1 cellular context compared by ENCODE assay signal in the genomic region with DNA sequence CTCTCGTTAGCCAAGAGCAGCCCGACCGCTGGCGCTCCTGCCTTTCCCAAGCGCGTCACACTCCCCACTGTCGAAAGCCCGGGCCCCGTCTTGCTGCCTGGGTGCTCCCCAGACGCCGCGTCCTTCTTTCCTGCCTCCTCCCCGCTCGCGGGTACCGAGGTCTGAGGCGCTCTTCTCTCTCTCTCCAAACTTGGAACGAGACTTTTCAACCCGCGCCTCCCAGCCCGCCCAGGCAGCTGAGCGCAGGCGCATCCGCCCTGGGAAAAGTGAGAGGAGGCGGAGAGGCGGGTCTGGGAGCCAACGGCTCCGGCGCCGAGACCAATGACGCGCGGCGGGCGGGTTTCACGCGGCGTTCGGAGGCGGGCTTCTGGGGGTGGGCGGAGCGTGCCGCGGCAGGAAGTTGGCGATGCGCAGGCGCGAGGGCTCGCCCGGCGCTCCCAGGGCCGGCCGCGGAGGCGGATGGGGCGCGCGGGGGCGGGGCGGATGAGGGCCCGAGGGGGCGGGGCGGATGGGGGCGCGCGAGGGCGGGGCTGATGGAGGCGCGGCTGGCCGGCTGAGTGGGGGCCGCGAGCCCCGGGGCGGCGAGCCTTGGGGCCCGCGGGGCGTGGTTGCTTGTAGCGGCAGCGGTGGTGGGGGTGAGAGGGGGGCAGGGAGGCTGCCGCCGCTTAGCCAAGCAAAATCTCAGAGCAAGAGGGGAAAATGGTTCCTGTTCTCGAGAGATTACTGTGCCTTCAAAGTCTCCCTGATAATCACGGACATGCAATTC.
TF ChIP-seq lines count a peak whose summit lies in the region.

A gene (minus strand): TSS at position 268 of the 766 bp plus-strand sequence. CDS start 309 bp downstream, outside the sequence.

TF ChIP-seq in GM12878, 131 proteins besides CTCF, POLR2A, EP300 and RAD21 (continued from another document and continues in another):
- TF ChIP-seq, protein P1, sequence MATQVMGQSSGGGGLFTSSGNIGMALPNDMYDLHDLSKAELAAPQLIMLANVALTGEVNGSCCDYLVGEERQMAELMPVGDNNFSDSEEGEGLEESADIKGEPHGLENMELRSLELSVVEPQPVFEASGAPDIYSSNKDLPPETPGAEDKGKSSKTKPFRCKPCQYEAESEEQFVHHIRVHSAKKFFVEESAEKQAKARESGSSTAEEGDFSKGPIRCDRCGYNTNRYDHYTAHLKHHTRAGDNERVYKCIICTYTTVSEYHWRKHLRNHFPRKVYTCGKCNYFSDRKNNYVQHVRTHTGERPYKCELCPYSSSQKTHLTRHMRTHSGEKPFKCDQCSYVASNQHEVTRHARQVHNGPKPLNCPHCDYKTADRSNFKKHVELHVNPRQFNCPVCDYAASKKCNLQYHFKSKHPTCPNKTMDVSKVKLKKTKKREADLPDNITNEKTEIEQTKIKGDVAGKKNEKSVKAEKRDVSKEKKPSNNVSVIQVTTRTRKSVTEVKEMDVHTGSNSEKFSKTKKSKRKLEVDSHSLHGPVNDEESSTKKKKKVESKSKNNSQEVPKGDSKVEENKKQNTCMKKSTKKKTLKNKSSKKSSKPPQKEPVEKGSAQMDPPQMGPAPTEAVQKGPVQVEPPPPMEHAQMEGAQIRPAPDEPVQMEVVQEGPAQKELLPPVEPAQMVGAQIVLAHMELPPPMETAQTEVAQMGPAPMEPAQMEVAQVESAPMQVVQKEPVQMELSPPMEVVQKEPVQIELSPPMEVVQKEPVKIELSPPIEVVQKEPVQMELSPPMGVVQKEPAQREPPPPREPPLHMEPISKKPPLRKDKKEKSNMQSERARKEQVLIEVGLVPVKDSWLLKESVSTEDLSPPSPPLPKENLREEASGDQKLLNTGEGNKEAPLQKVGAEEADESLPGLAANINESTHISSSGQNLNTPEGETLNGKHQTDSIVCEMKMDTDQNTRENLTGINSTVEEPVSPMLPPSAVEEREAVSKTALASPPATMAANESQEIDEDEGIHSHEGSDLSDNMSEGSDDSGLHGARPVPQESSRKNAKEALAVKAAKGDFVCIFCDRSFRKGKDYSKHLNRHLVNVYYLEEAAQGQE (IDR thresholded peaks at IDR 0.05; ENCODE audit: low read depth, low read length), result no peak
- no peak for TF ChIP-seq ASH2L (IDR thresholded peaks at IDR 0.05; ENCODE audit: borderline replicate concordance, low read depth)
- TF ChIP-seq, protein P2, sequence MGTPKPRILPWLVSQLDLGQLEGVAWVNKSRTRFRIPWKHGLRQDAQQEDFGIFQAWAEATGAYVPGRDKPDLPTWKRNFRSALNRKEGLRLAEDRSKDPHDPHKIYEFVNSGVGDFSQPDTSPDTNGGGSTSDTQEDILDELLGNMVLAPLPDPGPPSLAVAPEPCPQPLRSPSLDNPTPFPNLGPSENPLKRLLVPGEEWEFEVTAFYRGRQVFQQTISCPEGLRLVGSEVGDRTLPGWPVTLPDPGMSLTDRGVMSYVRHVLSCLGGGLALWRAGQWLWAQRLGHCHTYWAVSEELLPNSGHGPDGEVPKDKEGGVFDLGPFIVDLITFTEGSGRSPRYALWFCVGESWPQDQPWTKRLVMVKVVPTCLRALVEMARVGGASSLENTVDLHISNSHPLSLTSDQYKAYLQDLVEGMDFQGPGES (IDR thresholded peaks at IDR 0.05), result no peak
- TF ChIP-seq LARP7 (IDR thresholded peaks at IDR 0.05), result peak; percentile 57; the same call in 1 of the 2 replicates
- no peak for TF ChIP-seq SRF (IDR thresholded peaks at IDR 0.05; ENCODE audit: low read depth in 2 of 2, low read length in 2 of 2)
- TF ChIP-seq, protein P3, sequence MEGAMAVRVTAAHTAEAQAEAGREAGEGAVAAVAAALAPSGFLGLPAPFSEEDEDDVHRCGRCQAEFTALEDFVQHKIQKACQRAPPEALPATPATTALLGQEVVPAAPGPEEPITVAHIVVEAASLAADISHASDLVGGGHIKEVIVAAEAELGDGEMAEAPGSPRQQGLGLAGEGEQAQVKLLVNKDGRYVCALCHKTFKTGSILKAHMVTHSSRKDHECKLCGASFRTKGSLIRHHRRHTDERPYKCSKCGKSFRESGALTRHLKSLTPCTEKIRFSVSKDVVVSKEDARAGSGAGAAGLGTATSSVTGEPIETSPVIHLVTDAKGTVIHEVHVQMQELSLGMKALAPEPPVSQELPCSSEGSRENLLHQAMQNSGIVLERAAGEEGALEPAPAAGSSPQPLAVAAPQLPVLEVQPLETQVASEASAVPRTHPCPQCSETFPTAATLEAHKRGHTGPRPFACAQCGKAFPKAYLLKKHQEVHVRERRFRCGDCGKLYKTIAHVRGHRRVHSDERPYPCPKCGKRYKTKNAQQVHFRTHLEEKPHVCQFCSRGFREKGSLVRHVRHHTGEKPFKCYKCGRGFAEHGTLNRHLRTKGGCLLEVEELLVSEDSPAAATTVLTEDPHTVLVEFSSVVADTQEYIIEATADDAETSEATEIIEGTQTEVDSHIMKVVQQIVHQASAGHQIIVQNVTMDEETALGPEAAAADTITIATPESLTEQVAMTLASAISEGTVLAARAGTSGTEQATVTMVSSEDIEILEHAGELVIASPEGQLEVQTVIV (IDR thresholded peaks at IDR 0.05; ENCODE audit: borderline replicate concordance, partially characterized antibody), result no peak
- peak; percentile 72 for TF ChIP-seq NRF1 (conservative IDR thresholded peaks at IDR 0.05; ENCODE audit: low read depth, low read length)
- TF ChIP-seq SP1 (IDR thresholded peaks at IDR 0.05; ENCODE audit: low read depth, low read length), result peak; percentile 40
- TF ChIP-seq, protein P4, sequence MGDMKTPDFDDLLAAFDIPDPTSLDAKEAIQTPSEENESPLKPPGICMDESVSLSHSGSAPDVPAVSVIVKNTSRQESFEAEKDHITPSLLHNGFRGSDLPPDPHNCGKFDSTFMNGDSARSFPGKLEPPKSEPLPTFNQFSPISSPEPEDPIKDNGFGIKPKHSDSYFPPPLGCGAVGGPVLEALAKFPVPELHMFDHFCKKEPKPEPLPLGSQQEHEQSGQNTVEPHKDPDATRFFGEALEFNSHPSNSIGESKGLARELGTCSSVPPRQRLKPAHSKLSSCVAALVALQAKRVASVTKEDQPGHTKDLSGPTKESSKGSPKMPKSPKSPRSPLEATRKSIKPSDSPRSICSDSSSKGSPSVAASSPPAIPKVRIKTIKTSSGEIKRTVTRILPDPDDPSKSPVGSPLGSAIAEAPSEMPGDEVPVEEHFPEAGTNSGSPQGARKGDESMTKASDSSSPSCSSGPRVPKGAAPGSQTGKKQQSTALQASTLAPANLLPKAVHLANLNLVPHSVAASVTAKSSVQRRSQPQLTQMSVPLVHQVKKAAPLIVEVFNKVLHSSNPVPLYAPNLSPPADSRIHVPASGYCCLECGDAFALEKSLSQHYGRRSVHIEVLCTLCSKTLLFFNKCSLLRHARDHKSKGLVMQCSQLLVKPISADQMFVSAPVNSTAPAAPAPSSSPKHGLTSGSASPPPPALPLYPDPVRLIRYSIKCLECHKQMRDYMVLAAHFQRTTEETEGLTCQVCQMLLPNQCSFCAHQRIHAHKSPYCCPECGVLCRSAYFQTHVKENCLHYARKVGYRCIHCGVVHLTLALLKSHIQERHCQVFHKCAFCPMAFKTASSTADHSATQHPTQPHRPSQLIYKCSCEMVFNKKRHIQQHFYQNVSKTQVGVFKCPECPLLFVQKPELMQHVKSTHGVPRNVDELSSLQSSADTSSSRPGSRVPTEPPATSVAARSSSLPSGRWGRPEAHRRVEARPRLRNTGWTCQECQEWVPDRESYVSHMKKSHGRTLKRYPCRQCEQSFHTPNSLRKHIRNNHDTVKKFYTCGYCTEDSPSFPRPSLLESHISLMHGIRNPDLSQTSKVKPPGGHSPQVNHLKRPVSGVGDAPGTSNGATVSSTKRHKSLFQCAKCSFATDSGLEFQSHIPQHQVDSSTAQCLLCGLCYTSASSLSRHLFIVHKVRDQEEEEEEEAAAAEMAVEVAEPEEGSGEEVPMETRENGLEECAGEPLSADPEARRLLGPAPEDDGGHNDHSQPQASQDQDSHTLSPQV (IDR thresholded peaks at IDR 0.05), result no peak
- no peak for TF ChIP-seq HDAC6 (IDR thresholded peaks at IDR 0.05; ENCODE audit: unreplicated experiment)
- TF ChIP-seq IKZF2 (IDR thresholded peaks at IDR 0.05), result peak in 1 of 2 experiments; percentile 35; a peak in 1 of 4 replicates
- TF ChIP-seq, protein P5, sequence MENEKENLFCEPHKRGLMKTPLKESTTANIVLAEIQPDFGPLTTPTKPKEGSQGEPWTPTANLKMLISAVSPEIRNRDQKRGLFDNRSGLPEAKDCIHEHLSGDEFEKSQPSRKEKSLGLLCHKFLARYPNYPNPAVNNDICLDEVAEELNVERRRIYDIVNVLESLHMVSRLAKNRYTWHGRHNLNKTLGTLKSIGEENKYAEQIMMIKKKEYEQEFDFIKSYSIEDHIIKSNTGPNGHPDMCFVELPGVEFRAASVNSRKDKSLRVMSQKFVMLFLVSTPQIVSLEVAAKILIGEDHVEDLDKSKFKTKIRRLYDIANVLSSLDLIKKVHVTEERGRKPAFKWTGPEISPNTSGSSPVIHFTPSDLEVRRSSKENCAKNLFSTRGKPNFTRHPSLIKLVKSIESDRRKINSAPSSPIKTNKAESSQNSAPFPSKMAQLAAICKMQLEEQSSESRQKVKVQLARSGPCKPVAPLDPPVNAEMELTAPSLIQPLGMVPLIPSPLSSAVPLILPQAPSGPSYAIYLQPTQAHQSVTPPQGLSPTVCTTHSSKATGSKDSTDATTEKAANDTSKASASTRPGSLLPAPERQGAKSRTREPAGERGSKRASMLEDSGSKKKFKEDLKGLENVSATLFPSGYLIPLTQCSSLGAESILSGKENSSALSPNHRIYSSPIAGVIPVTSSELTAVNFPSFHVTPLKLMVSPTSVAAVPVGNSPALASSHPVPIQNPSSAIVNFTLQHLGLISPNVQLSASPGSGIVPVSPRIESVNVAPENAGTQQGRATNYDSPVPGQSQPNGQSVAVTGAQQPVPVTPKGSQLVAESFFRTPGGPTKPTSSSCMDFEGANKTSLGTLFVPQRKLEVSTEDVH (IDR thresholded peaks at IDR 0.05; ENCODE audit: low read depth, partially characterized antibody), result no peak
- TF ChIP-seq, protein P6, sequence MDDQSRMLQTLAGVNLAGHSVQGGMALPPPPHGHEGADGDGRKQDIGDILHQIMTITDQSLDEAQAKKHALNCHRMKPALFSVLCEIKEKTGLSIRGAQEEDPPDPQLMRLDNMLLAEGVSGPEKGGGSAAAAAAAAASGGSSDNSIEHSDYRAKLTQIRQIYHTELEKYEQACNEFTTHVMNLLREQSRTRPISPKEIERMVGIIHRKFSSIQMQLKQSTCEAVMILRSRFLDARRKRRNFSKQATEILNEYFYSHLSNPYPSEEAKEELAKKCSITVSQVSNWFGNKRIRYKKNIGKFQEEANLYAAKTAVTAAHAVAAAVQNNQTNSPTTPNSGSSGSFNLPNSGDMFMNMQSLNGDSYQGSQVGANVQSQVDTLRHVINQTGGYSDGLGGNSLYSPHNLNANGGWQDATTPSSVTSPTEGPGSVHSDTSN (IDR thresholded peaks at IDR 0.05; ENCODE audit: insufficient replicate concordance, low read depth, low read length), result peak; percentile 41
- TF ChIP-seq, protein P7, sequence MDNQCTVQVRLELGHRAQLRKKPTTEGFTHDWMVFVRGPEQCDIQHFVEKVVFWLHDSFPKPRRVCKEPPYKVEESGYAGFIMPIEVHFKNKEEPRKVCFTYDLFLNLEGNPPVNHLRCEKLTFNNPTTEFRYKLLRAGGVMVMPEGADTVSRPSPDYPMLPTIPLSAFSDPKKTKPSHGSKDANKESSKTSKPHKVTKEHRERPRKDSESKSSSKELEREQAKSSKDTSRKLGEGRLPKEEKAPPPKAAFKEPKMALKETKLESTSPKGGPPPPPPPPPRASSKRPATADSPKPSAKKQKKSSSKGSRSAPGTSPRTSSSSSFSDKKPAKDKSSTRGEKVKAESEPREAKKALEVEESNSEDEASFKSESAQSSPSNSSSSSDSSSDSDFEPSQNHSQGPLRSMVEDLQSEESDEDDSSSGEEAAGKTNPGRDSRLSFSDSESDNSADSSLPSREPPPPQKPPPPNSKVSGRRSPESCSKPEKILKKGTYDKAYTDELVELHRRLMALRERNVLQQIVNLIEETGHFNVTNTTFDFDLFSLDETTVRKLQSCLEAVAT (IDR thresholded peaks at IDR 0.05), result no peak
- no peak for TF ChIP-seq NR2C2 (IDR thresholded peaks at IDR 0.05; ENCODE audit: borderline replicate concordance, control insufficient read depth, insufficient read length, low read depth)
- no peak for TF ChIP-seq ESRRA (IDR thresholded peaks at IDR 0.05; ENCODE audit: low read length)
- TF ChIP-seq, protein P8, sequence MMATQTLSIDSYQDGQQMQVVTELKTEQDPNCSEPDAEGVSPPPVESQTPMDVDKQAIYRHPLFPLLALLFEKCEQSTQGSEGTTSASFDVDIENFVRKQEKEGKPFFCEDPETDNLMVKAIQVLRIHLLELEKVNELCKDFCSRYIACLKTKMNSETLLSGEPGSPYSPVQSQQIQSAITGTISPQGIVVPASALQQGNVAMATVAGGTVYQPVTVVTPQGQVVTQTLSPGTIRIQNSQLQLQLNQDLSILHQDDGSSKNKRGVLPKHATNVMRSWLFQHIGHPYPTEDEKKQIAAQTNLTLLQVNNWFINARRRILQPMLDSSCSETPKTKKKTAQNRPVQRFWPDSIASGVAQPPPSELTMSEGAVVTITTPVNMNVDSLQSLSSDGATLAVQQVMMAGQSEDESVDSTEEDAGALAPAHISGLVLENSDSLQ (IDR thresholded peaks at IDR 0.05), result peak; percentile 86
- no peak for TF ChIP-seq SMC3 (IDR thresholded peaks at IDR 0.05; ENCODE audit: borderline replicate concordance, low read length)
- no peak for TF ChIP-seq SUPT20H (IDR thresholded peaks at IDR 0.05; ENCODE audit: borderline replicate concordance, control insufficient read depth, low read depth, low read length)
- TF ChIP-seq SMAD1 (IDR thresholded peaks at IDR 0.05; ENCODE audit: low read depth, partially characterized antibody), result no peak
- no peak for TF ChIP-seq NFYA (IDR thresholded peaks at IDR 0.05; ENCODE audit: borderline replicate concordance, low read depth, low read length)
- no peak for TF ChIP-seq EZH2 (IDR thresholded peaks at IDR 0.05; ENCODE audit: borderline replicate concordance, control insufficient read depth, low read depth, low read length)
- TF ChIP-seq NR2F1 (conservative IDR thresholded peaks at IDR 0.05), result no peak
- TF ChIP-seq TCF12 (IDR thresholded peaks at IDR 0.05; ENCODE audit: low read depth, low read length), result no peak
- no peak for TF ChIP-seq FOXK2 (IDR thresholded peaks at IDR 0.05)
- TF ChIP-seq ATF7 (IDR thresholded peaks at IDR 0.05; ENCODE audit: low read depth), result no peak
- no peak for TF ChIP-seq RUNX3 (IDR thresholded peaks at IDR 0.05; ENCODE audit: low read length)
- no peak for TF ChIP-seq PAX8 (IDR thresholded peaks at IDR 0.05)
- no peak for TF ChIP-seq CHD4 (IDR thresholded peaks at IDR 0.05)
- TF ChIP-seq HDAC2 (IDR thresholded peaks at IDR 0.05), result no peak
- TF ChIP-seq RFX5 (IDR thresholded peaks at IDR 0.05; ENCODE audit: low read depth, low read length), result no peak
- 0 out of 3 replicates have a peak, but pooled peaks have one; percentile 11 for TF ChIP-seq POU2F2 (IDR thresholded peaks at IDR 0.05; ENCODE audit: borderline replicate concordance, low read depth, low read length)
- TF ChIP-seq CBX5 (IDR thresholded peaks at IDR 0.05; ENCODE audit: low read depth), result no peak
- peak; percentile 30; the same call in 1 of the 2 replicates for TF ChIP-seq CREB1 (IDR thresholded peaks at IDR 0.05; ENCODE audit: low read depth)
- TF ChIP-seq POLR2AphosphoS5 (IDR thresholded peaks at IDR 0.05; ENCODE audit: low read length), result peak; percentile 57; the same call in 1 of the 2 replicates
- TF ChIP-seq ZNF217 (IDR thresholded peaks at IDR 0.05), result no peak
